Comparison of ENCODE assay signal across 11 cellular contexts in the genomic region with DNA sequence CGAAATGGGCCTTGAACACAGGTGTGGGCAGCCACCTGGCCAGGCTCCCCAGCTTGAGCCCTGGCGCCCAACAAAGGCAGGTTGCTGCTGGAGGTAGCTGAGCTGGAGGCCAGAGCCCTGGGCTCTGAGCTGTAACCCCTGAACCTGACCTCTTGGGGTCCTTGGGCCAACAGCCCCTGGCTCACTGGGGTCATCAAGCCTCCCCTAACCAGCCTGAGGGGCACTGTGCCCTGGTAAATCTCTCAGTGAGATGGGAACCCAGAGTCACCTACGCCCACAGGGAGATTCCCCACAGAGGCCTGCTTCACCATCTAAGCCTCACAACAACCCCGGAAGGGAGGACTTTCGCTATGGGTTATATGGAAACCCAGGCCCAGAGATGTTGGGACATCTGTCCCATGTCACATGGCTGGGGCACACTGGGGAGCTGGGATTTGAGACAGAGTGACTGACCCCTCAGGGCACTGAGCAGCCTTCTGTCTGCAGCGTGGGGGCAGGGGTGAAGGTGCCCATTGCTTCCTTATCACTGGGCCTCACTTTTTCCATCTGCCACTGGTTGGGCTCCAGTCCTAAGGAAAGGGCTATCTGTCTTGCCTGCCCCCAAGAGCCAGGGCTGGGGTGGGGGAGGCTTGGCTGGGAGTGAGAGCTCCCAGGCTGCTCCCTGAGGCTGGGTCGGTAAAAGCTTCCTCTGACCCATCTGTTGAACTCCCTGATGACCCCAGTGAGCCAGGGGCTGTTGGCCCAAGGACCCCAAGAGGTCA. TPM values are rescaled to one million over a fixed set of nuclear protein-coding genes. Genes with fewer than 3 reads are reported as not detected.
DNase-seq lines count a peak whose midpoint lies in the region; ATAC-seq and TF ChIP-seq lines count a peak whose summit lies in the region.
"Had no signal": no experiment of that assay in that cellular context is flagged by ENCODE, and none has a peak within 500 bp of the region (broad histone marks: within the 10 kb centered on the region; RNA-seq: fewer than 3 reads in every experiment).

No MANE protein-coding gene starts in this region.

- H3K4me3 ChIP-seq in BLaER1: peak overlapping the region; percentile 77
- H3K4me3 ChIP-seq in HEK293 (ENCODE audit: low read depth, low read length): no peak overlapping the region
- H3K4me3 ChIP-seq: ovary had no signal

- peaks cover 37% of the 10 kb centered on the region for H3K36me3 Mint-ChIP-seq in activated T-helper 17 cell treated with anti-CD3 and anti-CD28 coated beads, Interleukin-2, amount 50 U/mL, for 72 hours (ENCODE audit: low read depth)
- peaks cover 0 to 5% (median 0%) of the 10 kb centered on the region in 3 donors for H3K36me3 Mint-ChIP-seq in naive thymus-derived CD8-positive, alpha-beta T cell

- peak overlapping the region; percentile 98 for H3K27ac ChIP-seq in BLaER1
- H3K27ac ChIP-seq in HEK293 (ENCODE audit: extremely low read depth, low read depth, low read length): no peak overlapping the region
- no peak overlapping the region for H3K27ac ChIP-seq in RWPE1
- H3K27ac ChIP-seq: ovary had no signal

- no peaks in the 10 kb centered on the region for H3K27me3 Mint-ChIP-seq in activated T-helper 17 cell treated with anti-CD3 and anti-CD28 coated beads, Interleukin-2, amount 50 U/mL, for 72 hours
- no peaks in the 10 kb centered on the region for H3K27me3 Mint-ChIP-seq in naive thymus-derived CD8-positive, alpha-beta T cell

- DNase-seq in naive thymus-derived CD8-positive, alpha-beta T cell: peak in 2 of 10 donors; percentile 21 to 28
- DNase-seq in cortex of kidney (lab: John Stamatoyannopoulos, UW) (no peak), RWPE1 (ENCODE audit: low spot score) (no peak), T1000 (lab: John Stamatoyannopoulos, UW) (no peak)
- DNase-seq: amygdala, C1 segment of cervical spinal cord, ovary had no signal

- CTCF ChIA-PET in HEK293 (lab: Yijun Ruan, JAX): interaction anchor here (0.6 kb wide), 1 partner anchor 382 kb away, joined by 3 read pairs; no protein-coding TSS in a partner anchor
- CTCF ChIA-PET in RWPE1 (lab: Yijun Ruan, JAX): interaction anchor here (0.6 kb wide), 1 partner anchor 25 kb away, joined by 3 read pairs; no protein-coding TSS in a partner anchor

- no peaks in the 10 kb centered on the region for H3K27me3 ChIP-seq in BLaER1
- H3K27me3 ChIP-seq: ovary had no signal

- H4K20me1 ChIP-seq in BLaER1: peaks cover 63% of the 10 kb centered on the region

- H3K27ac Mint-ChIP-seq in activated T-helper 17 cell treated with anti-CD3 and anti-CD28 coated beads, Interleukin-2, amount 50 U/mL, for 72 hours: peak overlapping the region; percentile 96
- peak overlapping the region; percentile 95 to 99 (median 99) for H3K27ac Mint-ChIP-seq in naive thymus-derived CD8-positive, alpha-beta T cell

- H3K4me1 ChIP-seq in BLaER1: peaks cover 97% of the 10 kb centered on the region
- H3K4me1 ChIP-seq in HEK293 (ENCODE audit: control insufficient read depth, insufficient read depth, low read length): peaks cover 4% of the 10 kb centered on the region; the same call in 1 of the 2 replicates

- H3K4me2 ChIP-seq in BLaER1: peak overlapping the region; percentile 98

- POLR2A ChIA-PET in HEK293 (lab: Yijun Ruan, JAX): interaction anchor here (1.8 kb wide), 1 partner anchor 10 kb away, joined by 6 read pairs; no protein-coding TSS in a partner anchor
- POLR2A ChIA-PET in naive thymus-derived CD8-positive, alpha-beta T cell (lab: Charles Lee): interaction anchor here (1.0 to 2.4 kb wide), 4 partner anchors 8 to 406 kb away, joined by 3 to 17 read pairs (median 8); partner anchors contain the start of gene NUP210
- POLR2A ChIA-PET in RWPE1 (lab: Yijun Ruan, JAX; ENCODE audit: low non-redundant PET): no interaction called here

- no peaks in the 10 kb centered on the region for H3K9me3 Mint-ChIP-seq in activated T-helper 17 cell treated with anti-CD3 and anti-CD28 coated beads, Interleukin-2, amount 50 U/mL, for 72 hours
- no peaks in the 10 kb centered on the region for H3K9me3 Mint-ChIP-seq in naive thymus-derived CD8-positive, alpha-beta T cell

- peak; percentile 26 for ATAC-seq in activated T-helper 17 cell treated with anti-CD3 and anti-CD28 coated beads, Interleukin-2, amount 50 U/mL, for 72 hours (replicated peaks)
- ATAC-seq in naive thymus-derived CD8-positive, alpha-beta T cell: peak in 1 of 2 donors; percentile 15
- no peak for ATAC-seq in GM18520 (IDR thresholded peaks at IDR 0.05; ENCODE audit: unreplicated experiment)

- H3K9me3 ChIP-seq in BLaER1 (no peaks in the 10 kb centered on the region), HEK293 (ENCODE audit: control insufficient read depth, insufficient read depth, low read depth, low read length) (no peaks in the 10 kb centered on the region)
- H3K9me3 ChIP-seq: ovary had no signal

- peak overlapping the region; percentile 95 for H3K4me3 Mint-ChIP-seq in activated T-helper 17 cell treated with anti-CD3 and anti-CD28 coated beads, Interleukin-2, amount 50 U/mL, for 72 hours
- peak overlapping the region; percentile 80 to 98 (median 90) for H3K4me3 Mint-ChIP-seq in naive thymus-derived CD8-positive, alpha-beta T cell

- H3K36me3 ChIP-seq in BLaER1 (peaks cover under 1% of the 10 kb centered on the region; the same call in 1 of the 2 replicates), HEK293 (ENCODE audit: control insufficient read depth in 2 of 2, insufficient read depth in 1 of 2, low read length in 2 of 2) (no peaks in the 10 kb centered on the region)
- H3K36me3 ChIP-seq: ovary had no signal

- peaks cover 57% of the 10 kb centered on the region for H3K4me1 Mint-ChIP-seq in activated T-helper 17 cell treated with anti-CD3 and anti-CD28 coated beads, Interleukin-2, amount 50 U/mL, for 72 hours
- H3K4me1 Mint-ChIP-seq in naive thymus-derived CD8-positive, alpha-beta T cell: peaks cover 54 to 87% (median 79%) of the 10 kb centered on the region in 4 donors

- TF ChIP-seq CTCF in HEK293 (tag by site-specific recombination; IDR thresholded peaks at IDR 0.05) (no peak), RWPE1 (conservative IDR thresholded peaks at IDR 0.05; ENCODE audit: low read depth) (no peak)

- H3K9ac ChIP-seq in BLaER1: peak overlapping the region; percentile 91

TF ChIP-seq in HEK293, 187 proteins besides CTCF, POLR2A, EP300 and RAD21:
- no peak for TF ChIP-seq ZXDB (tag by site-specific recombination; IDR thresholded peaks at IDR 0.05)
- TF ChIP-seq, protein P1, sequence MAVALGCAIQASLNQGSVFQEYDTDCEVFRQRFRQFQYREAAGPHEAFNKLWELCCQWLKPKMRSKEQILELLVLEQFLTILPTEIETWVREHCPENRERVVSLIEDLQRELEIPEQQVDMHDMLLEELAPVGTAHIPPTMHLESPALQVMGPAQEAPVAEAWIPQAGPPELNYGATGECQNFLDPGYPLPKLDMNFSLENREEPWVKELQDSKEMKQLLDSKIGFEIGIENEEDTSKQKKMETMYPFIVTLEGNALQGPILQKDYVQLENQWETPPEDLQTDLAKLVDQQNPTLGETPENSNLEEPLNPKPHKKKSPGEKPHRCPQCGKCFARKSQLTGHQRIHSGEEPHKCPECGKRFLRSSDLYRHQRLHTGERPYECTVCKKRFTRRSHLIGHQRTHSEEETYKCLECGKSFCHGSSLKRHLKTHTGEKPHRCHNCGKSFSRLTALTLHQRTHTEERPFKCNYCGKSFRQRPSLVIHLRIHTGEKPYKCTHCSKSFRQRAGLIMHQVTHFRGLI (tag by site-specific recombination; IDR thresholded peaks at IDR 0.05): peak; percentile 51; the same call in 1 of the 2 replicates

RNA-seq across cellular contexts. Expression of gene IQSEC1, which starts 59.1 kb away (rescaled TPM):
- total RNA-seq in activated T-helper 17 cell treated with anti-CD3 and anti-CD28 coated beads, Interleukin-2, amount 50 U/mL, for 72 hours: 10 to 100 TPM; 38.0 to 62.9 TPM
- 10 to 100 TPM; 43.4 to 47.7 TPM for total RNA-seq in naive thymus-derived CD8-positive, alpha-beta T cell
- polyA plus RNA-seq in naive thymus-derived CD8-positive, alpha-beta T cell: 10 to 100 TPM; 13.7 to 23.7 (median 15.7) TPM
